Comparison of ENCODE assay signal across 26 cellular contexts in the genomic region with DNA sequence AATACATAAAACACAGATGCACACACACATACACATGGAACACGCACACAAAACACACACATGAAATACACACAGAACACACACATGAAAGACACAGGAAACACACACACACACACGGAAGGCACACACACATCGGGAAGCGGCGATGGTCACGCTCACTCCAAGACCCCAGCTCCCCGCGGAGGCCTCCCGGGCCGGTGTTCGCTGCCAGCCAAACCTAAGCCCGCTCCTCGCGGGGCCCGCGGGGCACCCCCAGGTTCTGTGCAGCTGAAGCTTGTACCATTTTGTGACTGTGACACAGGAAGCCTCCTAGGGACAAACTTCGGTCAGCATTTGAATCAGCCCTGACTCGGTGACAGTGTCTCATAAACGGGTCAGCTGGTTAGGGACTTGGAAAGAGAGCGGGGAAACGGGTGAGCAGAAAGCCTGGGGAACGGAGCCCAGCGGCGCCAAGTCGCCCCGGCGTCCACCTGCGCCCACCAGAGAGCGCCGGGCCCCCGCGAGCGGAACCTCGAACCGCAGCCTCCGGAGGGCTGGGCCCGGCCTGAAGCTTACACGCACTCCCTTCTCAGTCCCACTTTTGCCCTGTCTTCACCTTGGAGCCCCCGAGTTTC. TPM values are rescaled to one million over a fixed set of nuclear protein-coding genes. Genes with fewer than 3 reads are reported as not detected.
A peak's percentile ranks its signal among the peaks of the same experiment; 100 is the strongest.
DNase-seq lines count a peak whose midpoint lies in the region; ATAC-seq, FAIRE-seq and TF ChIP-seq lines count a peak whose summit lies in the region.
"Had no signal": no experiment of that assay in that cellular context is flagged by ENCODE, and none has a peak within 500 bp of the region (broad histone marks: within the 10 kb centered on the region; RNA-seq: fewer than 3 reads in every experiment).

No MANE protein-coding gene starts in this region.

- no peaks in the 10 kb centered on the region for H3K9me3 Mint-ChIP-seq in activated CD4-positive, alpha-beta T cell treated with anti-CD3 and anti-CD28 coated beads for 36 hours (ENCODE audit: low read depth)
- H3K9me3 Mint-ChIP-seq in endodermal cell, result no peaks in the 10 kb centered on the region
- H3K9me3 Mint-ChIP-seq in stimulated activated effector memory CD8-positive, alpha-beta T cell treated with anti-CD3 and anti-CD28 coated beads, Interleukin-12 subunit alpha, Interleukin-12 subunit beta, amount 100 ng/mL, for 72 hours, result no peaks in the 10 kb centered on the region
- H3K9me3 Mint-ChIP-seq: activated naive CD4-positive, alpha-beta T cell treated with anti-CD3 and anti-CD28 coated beads, Interleukin-2, amount 50 U/mL, for 72 hours; stimulated activated naive CD8-positive, alpha-beta T cell treated with anti-CD3 and anti-CD28 coated beads, Interleukin-15, Interleukin-2, amounts not matched to agents 100 ng/mL and 50 ng/mL, for 24 hours had no signal

- FAIRE-seq in GM19239 (lab: Jason Lieb, UNC), result no peak
- FAIRE-seq: colon, H54, HepG2 had no signal

- POLR2A ChIA-PET in activated CD4-positive, alpha-beta T cell treated with anti-CD3 and anti-CD28 coated beads for 36 hours (lab: Charles Lee), result no interaction called here

- no peak overlapping the region for H3K27ac Mint-ChIP-seq in activated CD4-positive, alpha-beta T cell treated with anti-CD3 and anti-CD28 coated beads for 36 hours
- no peak overlapping the region for H3K27ac Mint-ChIP-seq in endodermal cell
- no peak overlapping the region for H3K27ac Mint-ChIP-seq in stimulated activated effector memory CD8-positive, alpha-beta T cell treated with anti-CD3 and anti-CD28 coated beads, Interleukin-12 subunit alpha, Interleukin-12 subunit beta, amount 100 ng/mL, for 72 hours
- H3K27ac Mint-ChIP-seq: activated naive CD4-positive, alpha-beta T cell treated with anti-CD3 and anti-CD28 coated beads, Interleukin-2, amount 50 U/mL, for 72 hours; stimulated activated naive CD8-positive, alpha-beta T cell treated with anti-CD3 and anti-CD28 coated beads, Interleukin-15, Interleukin-2, amounts not matched to agents 100 ng/mL and 50 ng/mL, for 24 hours had no signal

- H3K4me1 Mint-ChIP-seq in activated CD4-positive, alpha-beta T cell treated with anti-CD3 and anti-CD28 coated beads for 36 hours, result peaks cover 7% of the 10 kb centered on the region
- peaks cover 3% of the 10 kb centered on the region for H3K4me1 Mint-ChIP-seq in endodermal cell
- peaks cover 8% of the 10 kb centered on the region for H3K4me1 Mint-ChIP-seq in stimulated activated effector memory CD8-positive, alpha-beta T cell treated with anti-CD3 and anti-CD28 coated beads, Interleukin-12 subunit alpha, Interleukin-12 subunit beta, amount 100 ng/mL, for 72 hours

- peak; percentile 60 for TF ChIP-seq CTCF in endodermal cell (conservative IDR thresholded peaks at IDR 0.05)
- TF ChIP-seq CTCF in psoas muscle (IDR thresholded peaks at IDR 0.05), result no peak

- no peak for ATAC-seq in activated CD4-positive, alpha-beta T cell treated with anti-CD3 and anti-CD28 coated beads for 36 hours
- ATAC-seq in stimulated activated effector memory CD8-positive, alpha-beta T cell treated with anti-CD3 and anti-CD28 coated beads, Interleukin-12 subunit alpha, Interleukin-12 subunit beta, amount 100 ng/mL, for 72 hours, result peak; percentile 19
- ATAC-seq in psoas muscle, result no peak
- ATAC-seq: activated CD4-positive, CD25-positive, alpha-beta regulatory T cell treated with anti-CD3 and anti-CD28 coated beads, Interleukin-2, amount 50 U/mL, for 24 hours; body of pancreas had no signal

- no peaks in the 10 kb centered on the region for H3K36me3 Mint-ChIP-seq in activated CD4-positive, alpha-beta T cell treated with anti-CD3 and anti-CD28 coated beads for 36 hours (ENCODE audit: low read depth)
- H3K36me3 Mint-ChIP-seq in endodermal cell (ENCODE audit: low read depth), result no peaks in the 10 kb centered on the region
- H3K36me3 Mint-ChIP-seq in stimulated activated effector memory CD8-positive, alpha-beta T cell treated with anti-CD3 and anti-CD28 coated beads, Interleukin-12 subunit alpha, Interleukin-12 subunit beta, amount 100 ng/mL, for 72 hours, result no peaks in the 10 kb centered on the region

- H3K9me3 ChIP-seq in endodermal cell (ENCODE audit: control insufficient read depth, low read length) (no peaks in the 10 kb centered on the region), psoas muscle (no peaks in the 10 kb centered on the region)
- H3K9me3 ChIP-seq: BE2C, body of pancreas, sigmoid colon, upper lobe of left lung had no signal

- H3K4me3 ChIP-seq in endodermal cell (ENCODE audit: low read length) (no peak overlapping the region), psoas muscle (no peak overlapping the region)
- H3K4me3 ChIP-seq: body of pancreas, sigmoid colon, upper lobe of left lung had no signal

- H3K27ac ChIP-seq in endodermal cell (ENCODE audit: low read depth, low read length) (no peak overlapping the region), psoas muscle (no peak overlapping the region)
- H3K27ac ChIP-seq: sigmoid colon, upper lobe of left lung had no signal

- H3K9ac ChIP-seq in endodermal cell (ENCODE audit: extremely low read depth, low read length, poor library complexity, severe bottlenecking), result no peak overlapping the region

- H3K27me3 ChIP-seq in endodermal cell (ENCODE audit: control insufficient read depth, insufficient read depth, low read length, poor library complexity, severe bottlenecking) (no peaks in the 10 kb centered on the region), psoas muscle (ENCODE audit: insufficient read depth in 3 of 3, low read length in 2 of 3) (peaks cover 0 to 31% (median 3%) of the 10 kb centered on the region in 3 donors)
- H3K27me3 ChIP-seq: body of pancreas, upper lobe of left lung had no signal

- H3K4me1 ChIP-seq in endodermal cell (ENCODE audit: control insufficient read depth, insufficient read depth, low read length) (no peaks in the 10 kb centered on the region), psoas muscle (no peaks in the 10 kb centered on the region)
- H3K4me1 ChIP-seq: BE2C, body of pancreas, upper lobe of left lung had no signal

- WGBS in endodermal cell (ENCODE audit: insufficient coverage in 1 of 2, insufficient read length in 1 of 2), 2 experiments, result 78 to 87% methylated on average over 16 to 39 of the region's 39 CpGs
- WGBS in psoas muscle, 3 donors, result 21 to 25% (median 21%) methylated on average over 28 to 39 of the region's 39 CpGs

- peak; percentile 9 for DNase-seq in activated CD4-positive, alpha-beta T cell treated with anti-CD3 and anti-CD28 coated beads for 36 hours
- DNase-seq in activated CD4-positive, alpha-beta T cell treated with anti-CD3 and anti-CD28 coated beads, Interleukin-2, amount 50 U/mL, for 48 hours, result no peak
- peak; percentile 72 for DNase-seq in endodermal cell
- DNase-seq in iPS-NIHi7 (ENCODE audit: extremely low spot score), result peak; percentile 69
- no peak for DNase-seq in stimulated activated effector memory CD8-positive, alpha-beta T cell treated with anti-CD3 and anti-CD28 coated beads, Interleukin-12 subunit alpha, Interleukin-12 subunit beta, amount 100 ng/mL, for 72 hours (ENCODE audit: low spot score in 2 of 2)
- no peak for DNase-seq in psoas muscle
- DNase-seq in GM19239 (ENCODE audit: insufficient read length, low spot score), result no peak
- no peak for DNase-seq in KG1 (lab: John Stamatoyannopoulos, UW)
- DNase-seq: 8988T; activated CD8-positive, alpha-beta memory T cell treated with anti-CD3 and anti-CD28 coated beads for 24 hours; BE2C; body of pancreas; COR-L47; hippocampal formation; MM.1S; NCI-H1694; NK-92 treated with Interleukin-12 subunit alpha and Interleukin-12 subunit beta, amount 100 ng/mL, for 24 hours; sigmoid colon; T-helper 9 cell had no signal

- H3K36me3 ChIP-seq in endodermal cell (ENCODE audit: control insufficient read depth, insufficient read depth, low read length), result no peaks in the 10 kb centered on the region
- no peaks in the 10 kb centered on the region for H3K36me3 ChIP-seq in psoas muscle (ENCODE audit: insufficient read depth in 1 of 2, low read depth in 1 of 2)
- H3K36me3 ChIP-seq: BE2C, sigmoid colon, upper lobe of left lung had no signal

- CTCF ChIA-PET in activated CD4-positive, alpha-beta T cell treated with anti-CD3 and anti-CD28 coated beads for 36 hours (lab: Charles Lee), result interaction anchor here (3.4 kb wide), 1 partner anchor 289 kb away, joined by 22 read pairs; no protein-coding TSS in a partner anchor

- intact Hi-C loops in activated CD4-positive, alpha-beta T cell treated with anti-CD3 and anti-CD28 coated beads for 36 hours (cut with DNase I, micrococcal nuclease), result loop anchor here in 1 of 2 experiments (5.0 kb wide), 1 partner anchor 424 kb away; the partner anchor contains the start of gene FAT1
- intact Hi-C loops in psoas muscle (cut with DNase I), result loop anchor here in 1 of 2 donors (5.0 kb wide), 1 partner anchor 289 kb away; no protein-coding TSS in a partner anchor

- no peak overlapping the region for H3K4me3 Mint-ChIP-seq in activated CD4-positive, alpha-beta T cell treated with anti-CD3 and anti-CD28 coated beads for 36 hours
- peak overlapping the region; percentile 38 for H3K4me3 Mint-ChIP-seq in endodermal cell
- no peak overlapping the region for H3K4me3 Mint-ChIP-seq in stimulated activated effector memory CD8-positive, alpha-beta T cell treated with anti-CD3 and anti-CD28 coated beads, Interleukin-12 subunit alpha, Interleukin-12 subunit beta, amount 100 ng/mL, for 72 hours
- H3K4me3 Mint-ChIP-seq: stimulated activated naive CD8-positive, alpha-beta T cell treated with anti-CD3 and anti-CD28 coated beads, Interleukin-15, Interleukin-2, amounts not matched to agents 100 ng/mL and 50 ng/mL, for 24 hours had no signal

- H3K27me3 Mint-ChIP-seq in activated CD4-positive, alpha-beta T cell treated with anti-CD3 and anti-CD28 coated beads for 36 hours, result peaks cover 29% of the 10 kb centered on the region
- H3K27me3 Mint-ChIP-seq in endodermal cell (ENCODE audit: insufficient read depth), result peaks cover 11% of the 10 kb centered on the region

RNA-seq across cellular contexts. Expression of gene F11, which starts 32.2 kb away (rescaled TPM):
- not detected for total RNA-seq in activated CD4-positive, alpha-beta T cell treated with anti-CD3 and anti-CD28 coated beads for 36 hours
- total RNA-seq in endodermal cell (not detected), psoas muscle (under 1 TPM in 1 of 4 donors, not detected in 3; 0.22 TPM)
- polyA plus RNA-seq in endodermal cell (2013, experiment 1 of 2), result 0.25 TPM
- not detected for polyA plus RNA-seq in endodermal cell (2013, experiment 2 of 2)
- under 1 TPM in 2 of 3 donors, not detected in 1; 0.08 to 0.19 TPM for polyA plus RNA-seq in psoas muscle
- total RNA-seq: activated naive CD4-positive, alpha-beta T cell treated with anti-CD3 and anti-CD28 coated beads, Interleukin-2, amount 50 U/mL, for 72 hours had no signal

Comparison
In these comparisons a context has a peak if more than half of its experiments do, and no peak if none do; other contexts are left out.
1. DNase-seq: peak in activated CD4-positive, alpha-beta T cell treated with anti-CD3 and anti-CD28 coated beads for 36 hours (single experiment), endodermal cell (single experiment) and iPS-NIHi7 (single experiment); none in activated CD4-positive, alpha-beta T cell treated with anti-CD3 and anti-CD28 coated beads, Interleukin-2, amount 50 U/mL, for 48 hours (0 of 2), stimulated activated effector memory CD8-positive, alpha-beta T cell treated with anti-CD3 and anti-CD28 coated beads, Interleukin-12 subunit alpha, Interleukin-12 subunit beta, amount 100 ng/mL, for 72 hours (0 of 2), psoas muscle (0 of 2), GM19239 (single experiment) and KG1 (single experiment).